In the genomic region with DNA sequence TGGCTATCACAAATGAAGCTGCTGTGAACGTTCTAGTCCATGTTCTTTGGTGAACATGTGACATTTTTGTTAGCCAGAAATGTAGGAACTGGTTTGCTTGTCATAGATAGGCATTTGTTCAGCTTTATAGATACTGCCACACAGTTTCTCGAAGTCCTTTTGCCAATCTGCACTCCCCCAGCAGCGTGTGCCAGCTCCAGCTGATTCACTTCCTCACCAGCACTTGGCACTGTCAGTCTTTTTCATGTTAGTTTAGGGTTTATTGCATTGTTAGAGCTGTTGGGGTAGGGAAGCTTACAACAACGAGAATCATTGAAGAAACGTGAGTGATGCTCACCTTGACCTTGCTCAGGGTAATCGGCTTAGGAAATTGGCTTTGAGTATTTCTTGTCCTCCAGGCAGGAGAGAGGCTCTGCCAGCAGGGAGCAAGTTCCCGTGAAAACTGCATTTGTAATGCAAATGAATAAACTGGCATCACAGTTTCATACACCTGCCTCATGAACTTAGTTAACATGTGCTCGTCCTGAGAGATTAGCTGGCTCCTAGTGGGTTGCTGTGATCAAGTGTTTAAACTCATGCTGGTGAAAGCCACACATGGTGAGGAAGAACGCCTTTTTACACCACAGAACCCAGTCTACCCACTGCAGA, we compare ENCODE assay signal across 27 cellular contexts.
DNase-seq lines count a peak whose midpoint lies in the region; ATAC-seq, FAIRE-seq and TF ChIP-seq lines count a peak whose summit lies in the region.
"Had no signal": no experiment of that assay in that cellular context is flagged by ENCODE, and none has a peak within 500 bp of the region (broad histone marks: within the 10 kb centered on the region; RNA-seq: fewer than 3 reads in every experiment).

No MANE protein-coding gene starts in this region.

- no peak overlapping the region for H3K9ac ChIP-seq in H1 (replicated peaks in 1 of 4; ENCODE audit: extremely low read depth in 1 of 4, low read depth in 3 of 4, low read length in 3 of 4)

- H3K14ac ChIP-seq in H1 (ENCODE audit: insufficient read length), result no peak overlapping the region

- TF ChIP-seq POLR2A in H1 (IDR thresholded peaks at IDR 0.05; ENCODE audit: control extremely low read depth in 1 of 2, low read depth in 2 of 2, low read length in 2 of 2), result no peak
- TF ChIP-seq POLR2A in gastrocnemius medialis (IDR thresholded peaks at IDR 0.05), result no peak
- TF ChIP-seq POLR2A in vagina (IDR thresholded peaks at IDR 0.05), result no peak

- H2BK20ac ChIP-seq in H1 (ENCODE audit: low read length), result no peak overlapping the region

- H4K20me1 ChIP-seq in H1 (replicated peaks in 1 of 2; ENCODE audit: control insufficient read depth in 1 of 2, insufficient read depth in 2 of 2, low read length in 2 of 2), result no peaks in the 10 kb centered on the region

- H3K56ac ChIP-seq in H1 (replicated peaks; ENCODE audit: insufficient read length, low read depth, low read length), result no peak overlapping the region

- H4K5ac ChIP-seq in H1 (ENCODE audit: insufficient read length, low read depth, low read length), result no peak overlapping the region

- 54% methylated on average over 9 of the region's 9 CpGs; no CpG with 5 or more reads in 1 of the 2 experiments for WGBS in H1 (ENCODE audit: extremely low coverage in 1 of 2, insufficient coverage in 1 of 2, insufficient read length in 1 of 2, insufficient replicate concordance in 2 of 2, low coverage in 1 of 2, low lambda C conversion rate in 2 of 2, missing lambda C conversion rate in 1 of 2), 2 experiments

- no peak overlapping the region for H2AFZ ChIP-seq in H1 (ENCODE audit: low read length)

- H3K79me1 ChIP-seq in H1 (ENCODE audit: low read depth, low read length), result no peaks in the 10 kb centered on the region

- H4K91ac ChIP-seq in H1 (replicated peaks; ENCODE audit: insufficient read length, low read length), result no peak overlapping the region

- H3K4me3 ChIP-seq in H1 (ENCODE audit: extremely low read depth in 1 of 4, insufficient read depth in 2 of 4, low read depth in 3 of 4, low read length in 4 of 4) (no peak overlapping the region), gastrocnemius medialis (no peak overlapping the region), vagina (no peak overlapping the region)
- H3K4me3 ChIP-seq: gastroesophageal sphincter, lung, prostate gland, testis had no signal

- TF ChIP-seq RAD21 in H1 (IDR thresholded peaks at IDR 0.05 in 1 of 2, conservative IDR thresholded peaks at IDR 0.05 in 1 of 2; ENCODE audit: low read depth in 2 of 2, low read length in 2 of 2), result no peak

- H3K27me3 ChIP-seq in H1 (replicated peaks in 1 of 4; ENCODE audit: control insufficient read depth in 3 of 4, extremely low read depth in 1 of 4, insufficient read depth in 3 of 4, low read length in 3 of 4), result peaks cover 0 to 22% (median 12%) of the 10 kb centered on the region in 4 experiments; a peak in 4 of 7 replicates
- H3K27me3 ChIP-seq in gastrocnemius medialis, result peaks cover 43 to 56% (median 49%) of the 10 kb centered on the region in 3 donors
- no peaks in the 10 kb centered on the region for H3K27me3 ChIP-seq in vagina
- H3K27me3 ChIP-seq: testis had no signal

- H3K23me2 ChIP-seq in H1 (ENCODE audit: low read depth, low read length), result no peaks in the 10 kb centered on the region

- H3K4me1 ChIP-seq in H1 (replicated peaks in 1 of 4; ENCODE audit: control insufficient read depth in 3 of 4, insufficient read depth in 4 of 4, low read length in 3 of 4) (peaks cover 0 to 10% (median 9%) of the 10 kb centered on the region in 4 experiments; a peak in 6 of 7 replicates), gastrocnemius medialis (peaks cover 5 to 24% of the 10 kb centered on the region in 2 donors), vagina (peaks cover 9% of the 10 kb centered on the region)
- H3K4me1 ChIP-seq: prostate gland, testis had no signal

- DNase-seq in HT1080 (ENCODE audit: low read depth) (peak; percentile 27), NCI-H2107 (lab: John Stamatoyannopoulos, UW) (peak; percentile 31), H1 (ENCODE audit: low read depth in 1 of 2, low spot score in 2 of 2) (no peak), pulmonary artery endothelial cell (ENCODE audit: low read depth, low spot score) (peak; percentile 15), gastrocnemius medialis (no peak), AML-193 (lab: John Stamatoyannopoulos, UW) (no peak), vagina (ENCODE audit: extremely low spot score in 2 of 2) (no peak)
- DNase-seq: activated CD4-positive, alpha-beta T cell treated with anti-CD3 and anti-CD28 coated beads, Interleukin-2, amount 10 ng/mL, durations not matched to agents 7 days and 5 days; CD4-positive, alpha-beta T cell; DMS153; GDM1; NCI-H1092; NCI-H69; small intestine; stimulated activated CD4-positive, alpha-beta T cell treated with anti-CD3 and anti-CD28 coated beads, Interleukin-2, amount 100 ng/mL, for 24 hours; stimulated activated naive B cell treated with anti-CD40 and anti-IgM and Interleukin-4, amounts not matched to agents 10 μg/mL and 1 μg/mL and 100 μg/mL, for 72 hours; T-helper 1 cell; testis had no signal

- H3K9me3 ChIP-seq in H1 (ENCODE audit: insufficient read depth in 2 of 2, low read depth in 1 of 2, low read length in 1 of 2) (no peaks in the 10 kb centered on the region), gastrocnemius medialis (no peaks in the 10 kb centered on the region), vagina (no peaks in the 10 kb centered on the region)
- H3K9me3 ChIP-seq: prostate gland, testis had no signal

- no peak overlapping the region for H2AK5ac ChIP-seq in H1 (ENCODE audit: low read depth, low read length)

- no peak for TF ChIP-seq CTCF in H1 (IDR thresholded peaks at IDR 0.05; ENCODE audit: control extremely low read depth in 1 of 3, insufficient read depth in 1 of 3, low read depth in 1 of 3, low read length in 3 of 3)
- no peak for TF ChIP-seq CTCF in gastrocnemius medialis (IDR thresholded peaks at IDR 0.05 in 4 of 5, conservative IDR thresholded peaks at IDR 0.05 in 1 of 5)
- no peak for TF ChIP-seq CTCF in vagina (IDR thresholded peaks at IDR 0.05)

- H3K4me2 ChIP-seq in H1 (ENCODE audit: insufficient read depth in 1 of 2, low read depth in 2 of 2, low read length in 2 of 2), result peak overlapping the region; percentile 9 to 33; a peak in 2 of 4 replicates

- TF ChIP-seq EP300 in H1 (IDR thresholded peaks at IDR 0.05; ENCODE audit: borderline replicate concordance in 1 of 2, low read depth in 2 of 2, low read length in 2 of 2), result peak in 1 of 2 experiments; percentile 46; a peak in 1 of 3 replicates

- in situ Hi-C loops in gastrocnemius medialis (cut with MboI; ENCODE audit: low sequenced_read_pairs in 4 of 4), result no loop called here

- POLR2A ChIA-PET in H1 (lab: Charles Lee; ENCODE audit: partially characterized antibody), result interaction anchor here (1.0 kb wide), 1 partner anchor 85 kb away, joined by 4 read pairs; no protein-coding TSS in a partner anchor

- intact Hi-C loops in gastrocnemius medialis (cut with DNase I; ENCODE audit: low total_unique reads) (no loop called here), vagina (cut with DNase I) (no loop called here)

- no peak overlapping the region for H3K18ac ChIP-seq in H1 (ENCODE audit: extremely low read depth, low read length)

- no peaks in the 10 kb centered on the region for H3K36me3 ChIP-seq in H1 (ENCODE audit: control insufficient read depth in 2 of 4, insufficient read depth in 4 of 4, low read length in 3 of 4)
- H3K36me3 ChIP-seq in gastrocnemius medialis, result no peaks in the 10 kb centered on the region
- no peaks in the 10 kb centered on the region for H3K36me3 ChIP-seq in vagina
- H3K36me3 ChIP-seq: gastroesophageal sphincter, prostate gland had no signal

- no peaks in the 10 kb centered on the region for H3K79me2 ChIP-seq in H1 (ENCODE audit: control insufficient read depth in 1 of 2, insufficient read depth in 2 of 2, low read length in 2 of 2)

- H2BK5ac ChIP-seq in H1 (ENCODE audit: low read depth, low read length), result no peak overlapping the region

- H2BK15ac ChIP-seq in H1 (ENCODE audit: low read length), result no peak overlapping the region

- H3K27ac ChIP-seq in H1 (ENCODE audit: low read depth, low read length) (no peak overlapping the region), gastrocnemius medialis (no peak overlapping the region), vagina (no peak overlapping the region)
- H3K27ac ChIP-seq: epithelial cell of prostate, gastroesophageal sphincter, prostate gland, testis had no signal

- no peak overlapping the region for H2BK12ac ChIP-seq in H1 (ENCODE audit: low read depth, low read length)

- H4K8ac ChIP-seq in H1 (ENCODE audit: extremely low read depth, insufficient read depth, low read length), result no peak overlapping the region

- H3K4ac ChIP-seq in H1 (replicated peaks; ENCODE audit: insufficient read length, low read depth, low read length), result no peak overlapping the region

- no peak overlapping the region for H2BK120ac ChIP-seq in H1 (replicated peaks; ENCODE audit: low read depth, low read length)

- ATAC-seq in gastrocnemius medialis, result no peak
- ATAC-seq: activated naive CD4-positive, alpha-beta T cell treated with anti-CD3 and anti-CD28 coated beads, Interleukin-2, amount 50 U/mL, for 72 hours; activated T-helper 17 cell treated with anti-CD3 and anti-CD28 coated beads, Interleukin-2, amount 50 U/mL, for 72 hours; gastroesophageal sphincter; HCT116; Panc1; stimulated activated naive B cell treated with anti-CD40 and anti-IgM and Interleukin-4, amounts not matched to agents 10 μg/mL and 1 μg/mL and 100 μg/mL, for 72 hours had no signal

- no peak overlapping the region for H3K23ac ChIP-seq in H1 (ENCODE audit: insufficient read length)

- peak; percentile 88 for FAIRE-seq in H1 (lab: Jason Lieb, UNC)
- FAIRE-seq: astrocyte, small intestine had no signal

- CTCF ChIA-PET in H1 (lab: Charles Lee; ENCODE audit: partially characterized antibody), result interaction anchor here (0.7 to 1.4 kb wide), 6 partner anchors 11 to 270 kb away, joined by 3 to 5 read pairs (median 3); no protein-coding TSS in a partner anchor

TF ChIP-seq in H1, 55 proteins besides CTCF, POLR2A, EP300 and RAD21 (continues in another document):
- no peak for TF ChIP-seq CREB1 (IDR thresholded peaks at IDR 0.05)
- peak; percentile 35 for TF ChIP-seq NANOG (IDR thresholded peaks at IDR 0.05; ENCODE audit: insufficient read depth, low read depth, low read length, poor library complexity, severe bottlenecking)
- TF ChIP-seq SIX5 (IDR thresholded peaks at IDR 0.05; ENCODE audit: low read depth, low read length), result no peak

Comparison
In these comparisons a context has a peak if more than half of its experiments do, and no peak if none do; other contexts are left out.
1. DNase-seq: peak in HT1080 (single experiment), NCI-H2107 (single experiment) and pulmonary artery endothelial cell (single experiment); none in H1 (0 of 2), gastrocnemius medialis (0 of 2), AML-193 (0 of 2) and vagina (0 of 2).